Comparison of ENCODE assay signal across 22 cellular contexts in the genomic region with DNA sequence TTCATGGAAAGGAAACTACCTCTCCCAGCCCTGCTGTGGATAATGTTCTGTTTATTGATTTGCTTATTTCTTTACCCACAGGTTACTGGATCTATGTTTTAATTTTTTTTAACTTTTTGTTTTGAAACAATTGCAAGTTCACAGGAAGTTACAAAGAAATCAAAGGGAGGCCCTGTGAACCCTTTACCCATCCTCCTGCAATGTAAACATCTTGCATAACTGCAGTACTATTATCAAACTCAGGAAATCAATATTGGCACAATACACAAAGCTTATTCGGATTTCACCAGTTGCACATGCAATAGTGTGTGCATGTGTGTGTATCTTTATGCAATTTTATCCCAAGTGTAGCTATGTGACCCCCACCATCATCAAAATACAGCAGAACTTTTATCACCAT.
"Had no signal": no experiment of that assay in that cellular context is flagged by ENCODE, and none has a peak within 500 bp of the region (broad histone marks: within the 10 kb centered on the region; RNA-seq: fewer than 3 reads in every experiment).

No MANE protein-coding gene starts in this region.

- DNase-seq: islet precursor cell; mesendoderm; naive B cell; natural killer cell; nephron progenitor cell; occipital lobe; retina; right cardiac atrium; sigmoid colon; small intestine; spleen; stimulated activated CD4-positive, alpha-beta T cell treated with anti-CD3 and anti-CD28 coated beads, Interleukin-4, amount 100 ng/mL, for 24 hours; stimulated activated naive CD4-positive, alpha-beta T cell; stimulated activated naive CD8-positive, alpha-beta T cell treated with anti-CD3 and anti-CD28 coated beads, Interleukin-15, amount 100 ng/mL, for 72 hours; substantia nigra; uterus had no signal

- H3K9ac ChIP-seq: neural progenitor cell had no signal

- H3K36me3 ChIP-seq: neural progenitor cell, neutrophil, sigmoid colon, spleen, tibial nerve, uterus had no signal

- FAIRE-seq: small intestine had no signal

- H3K4me3 ChIP-seq: hepatocyte, lung, neural progenitor cell, sigmoid colon, spleen, tibial nerve, uterus had no signal

- H3K9me3 ChIP-seq: neutrophil, sigmoid colon, tibial nerve, uterus had no signal

- H3K79me2 ChIP-seq: hepatocyte had no signal

- H3K4me1 ChIP-seq: sigmoid colon, spleen, tibial nerve, uterus had no signal

- H3K27ac ChIP-seq: hepatocyte, neural progenitor cell, neutrophil, sigmoid colon, spleen, tibial nerve, uterus had no signal

- ATAC-seq: natural killer cell; right cardiac atrium; stimulated activated effector memory CD8-positive, alpha-beta T cell treated with anti-CD3 and anti-CD28 coated beads, Interleukin-12 subunit alpha, Interleukin-12 subunit beta, amount 100 ng/mL, for 72 hours; stimulated activated naive CD8-positive, alpha-beta T cell treated with anti-CD3 and anti-CD28 coated beads, Interleukin-15, amount 100 ng/mL, for 72 hours had no signal

- H3K27me3 ChIP-seq: hepatocyte, neural progenitor cell, neutrophil, sigmoid colon, spleen, tibial nerve, uterus had no signal

- H3K4me2 ChIP-seq: hepatocyte, neural progenitor cell had no signal

- H2AFZ ChIP-seq: hepatocyte, neural progenitor cell had no signal
